In genomic region chr1:94015489-94015817, GRCh38 we compare ENCODE assay signal across 26 cellular contexts.
"Had no signal": no experiment of that assay in that cellular context is flagged by ENCODE, and none has a peak within 500 bp of the region (broad histone marks: within the 10 kb centered on the region; RNA-seq: fewer than 3 reads in every experiment).

No MANE protein-coding gene starts in this region.

- H3K4me3 ChIP-seq: dorsolateral prefrontal cortex, esophagus squamous epithelium, lung, mucosa of descending colon, ovary, psoas muscle, skin epidermis, spleen, thoracic aorta, tibial nerve, upper lobe of left lung had no signal

- H3K27ac ChIP-seq: dorsolateral prefrontal cortex, esophagus squamous epithelium, ovary, psoas muscle, skin epidermis, spleen, thoracic aorta, tibial nerve, upper lobe of left lung had no signal

- H3K9me3 ChIP-seq: esophagus squamous epithelium, mucosa of descending colon, ovary, psoas muscle, spleen, thoracic aorta, tibial nerve, upper lobe of left lung had no signal

- H3K27ac Mint-ChIP-seq: mesothelial cell of epicardium; naive B cell; nephron progenitor cell; stimulated activated naive B cell treated with anti-CD40 and anti-IgM and Interleukin-4, amounts not matched to agents 10 μg/mL and 1 μg/mL and 100 μg/mL, for 72 hours; stimulated activated naive CD8-positive, alpha-beta T cell treated with anti-CD3 and anti-CD28 coated beads, Interleukin-15, Interleukin-2, amounts not matched to agents 100 ng/mL and 50 ng/mL, for 24 hours had no signal

- H3K4me1 Mint-ChIP-seq: naive B cell had no signal

- H3K36me3 ChIP-seq: esophagus squamous epithelium, ovary, spleen, thoracic aorta, tibial nerve, upper lobe of left lung had no signal

- H3K36me3 Mint-ChIP-seq: mesothelial cell of epicardium; naive B cell; stimulated activated naive B cell treated with anti-CD40 and anti-IgM and Interleukin-4, amounts not matched to agents 10 μg/mL and 1 μg/mL and 100 μg/mL, for 72 hours had no signal

- H3K4me3 Mint-ChIP-seq: mesothelial cell of epicardium; naive B cell; nephron progenitor cell; stimulated activated naive B cell treated with anti-CD40 and anti-IgM and Interleukin-4, amounts not matched to agents 10 μg/mL and 1 μg/mL and 100 μg/mL, for 72 hours; stimulated activated naive CD8-positive, alpha-beta T cell treated with anti-CD3 and anti-CD28 coated beads, Interleukin-15, Interleukin-2, amounts not matched to agents 100 ng/mL and 50 ng/mL, for 24 hours had no signal

- H3K9me3 Mint-ChIP-seq: mesothelial cell of epicardium; naive B cell; nephron progenitor cell; stimulated activated naive B cell treated with anti-CD40 and anti-IgM and Interleukin-4, amounts not matched to agents 10 μg/mL and 1 μg/mL and 100 μg/mL, for 72 hours; stimulated activated naive CD8-positive, alpha-beta T cell treated with anti-CD3 and anti-CD28 coated beads, Interleukin-15, Interleukin-2, amounts not matched to agents 100 ng/mL and 50 ng/mL, for 24 hours had no signal

- DNase-seq: dorsolateral prefrontal cortex; effector CD8-positive, alpha-beta T cell; esophagus squamous epithelium; foreskin melanocyte; hypothalamus; kidney; mesenchymal stem cell; mucosa of descending colon; naive B cell; nephron progenitor cell; nucleus accumbens; ovary; posterior cingulate gyrus; psoas muscle; right cardiac atrium; spleen; stimulated activated CD4-positive, alpha-beta T cell treated with anti-CD3 and anti-CD28 coated beads, Interleukin-4, amount 100 ng/mL, for 4 hours; stimulated activated naive B cell treated with anti-CD40 and anti-IgM and Interleukin-4, amounts not matched to agents 10 μg/mL and 1 μg/mL and 100 μg/mL, for 72 hours; upper lobe of left lung had no signal

- H3K27me3 ChIP-seq: ovary, spleen, tibial nerve, upper lobe of left lung had no signal

- H3K4me1 ChIP-seq: esophagus squamous epithelium, psoas muscle, tibial nerve had no signal

- ATAC-seq: left lobe of liver; mucosa of descending colon; psoas muscle; right cardiac atrium; stimulated activated naive B cell treated with anti-CD40 and anti-IgM and Interleukin-4, amounts not matched to agents 10 μg/mL and 1 μg/mL and 100 μg/mL, for 72 hours had no signal

- H3K27me3 Mint-ChIP-seq: stimulated activated naive CD8-positive, alpha-beta T cell treated with anti-CD3 and anti-CD28 coated beads, Interleukin-15, Interleukin-2, amounts not matched to agents 100 ng/mL and 50 ng/mL, for 24 hours had no signal
